In genomic region chr10:931326-932318, GRCh38 we compare ENCODE assay signal across 8 cellular contexts. TPM values are rescaled to one million over a fixed set of nuclear protein-coding genes. Genes with fewer than 3 reads are reported as not detected.
A peak's percentile ranks its signal among the peaks of the same experiment; 100 is the strongest.
DNase-seq lines count a peak whose midpoint lies in the region; ATAC-seq and TF ChIP-seq lines count a peak whose summit lies in the region.

LARP4B (minus strand) TSS chr10:931705; CDS start chr10:885721, 45,984 bp downstream.

- POLR2A ChIA-PET in BJ (lab: Charles Lee): interaction anchor here (1.0 kb wide), 2 partner anchors 56 to 118 kb away, joined by 3 read pairs; partner anchors contain the start of genes GTPBP4 and IDI1

- H3K27me3 ChIP-seq in BJ (ENCODE audit: control insufficient read depth, insufficient read depth, low read length): no peaks in the 10 kb centered on the region; the same call in 1 of the 2 replicates

- CTCF ChIA-PET in BJ (lab: Yijun Ruan, JAX): no interaction called here

- peak; percentile 97 for ATAC-seq in GM19324 (IDR thresholded peaks at IDR 0.05; ENCODE audit: low FRiP score, unreplicated experiment)
- ATAC-seq in HG03460 (IDR thresholded peaks at IDR 0.05; ENCODE audit: unreplicated experiment): peak; percentile 90

- H3K36me3 ChIP-seq in BJ (ENCODE audit: control insufficient read depth, insufficient read depth, low read length): no peaks in the 10 kb centered on the region

- peak; percentile 83 for DNase-seq in BJ (ENCODE audit: low read depth)
- peak; percentile 25 for DNase-seq in NCI-H524 treated with DMSO at 0.1 percent for 48 hours (lab: John Stamatoyannopoulos, UW)
- DNase-seq in activated CD4-positive, alpha-beta T cell treated with anti-CD3 and anti-CD28 coated beads for 4 hours: peak; percentile 94 to 95
- DNase-seq in choroid plexus epithelial cell (ENCODE audit: low read depth): peak; percentile 99
- DNase-seq in kidney glomerular epithelial cell (lab: John Stamatoyannopoulos, UW): peak; percentile 93
- peak; percentile 92 to 95 for DNase-seq in stimulated activated CD4-positive, alpha-beta T cell treated with anti-CD3 and anti-CD28 coated beads, Interleukin-15, amount 100 ng/mL, for 48 hours (ENCODE audit: low read depth in 2 of 2)

- TF ChIP-seq CTCF in BJ (IDR thresholded peaks at IDR 0.05; ENCODE audit: insufficient read depth, low read depth, low read length) (no peak), choroid plexus epithelial cell (conservative IDR thresholded peaks at IDR 0.05; ENCODE audit: low read depth, low read length) (no peak)

- peak within 1 kb of the TSS; percentile 94 for H3K4me3 ChIP-seq in BJ (ENCODE audit: low read depth, low read length)
- peak within 1 kb of the TSS; percentile 81 for H3K4me3 ChIP-seq in choroid plexus epithelial cell (ENCODE audit: low read depth, low read length)

RNA-seq across cellular contexts. Expression of gene LARP4B, which starts in this region (rescaled TPM):
- polyA plus RNA-seq in BJ (2011; rRNA removed): 37.0 and 38.4 TPM in 2 replicates
- 62.6 and 69.1 TPM in 2 replicates for polyA minus RNA-seq in BJ (2011; rRNA and poly(A)+ RNA removed)

Comparison
In these comparisons a context has a peak if more than half of its experiments do, and no peak if none do; other contexts are left out.
1. Peak in every context shown above with its lines: DNase-seq, ATAC-seq and H3K4me3 ChIP-seq.
2. DNase-seq: peak in every context shown above with its lines; median percentile 99 in choroid plexus epithelial cell; 94 in activated CD4-positive, alpha-beta T cell treated with anti-CD3 and anti-CD28 coated beads for 4 hours; 94 in stimulated activated CD4-positive, alpha-beta T cell treated with anti-CD3 and anti-CD28 coated beads, Interleukin-15, amount 100 ng/mL, for 48 hours; 93 in kidney glomerular epithelial cell; 83 in BJ; 25 in NCI-H524 treated with DMSO at 0.1 percent for 48 hours.